In genomic region chr17:49723423-49723822, GRCh38 we compare ENCODE assay signal across 12 cellular contexts. TPM values are rescaled to one million over a fixed set of nuclear protein-coding genes. Genes with fewer than 3 reads are reported as not detected.
DNase-seq lines count a peak whose midpoint lies in the region; ATAC-seq lines count a peak whose summit lies in the region.
"Had no signal": no experiment of that assay in that cellular context is flagged by ENCODE, and none has a peak within 500 bp of the region (broad histone marks: within the 10 kb centered on the region; RNA-seq: fewer than 3 reads in every experiment).

No MANE protein-coding gene starts in this region.

- H3K36me3 Mint-ChIP-seq in CD8-positive, alpha-beta memory T cell = peaks cover 15 to 94% (median 15%) of the 10 kb centered on the region in 3 donors

- H3K27ac Mint-ChIP-seq in CD8-positive, alpha-beta memory T cell = peak overlapping the region in 6 of 8 donors; percentile 49 to 97 (median 84)
- H3K27ac Mint-ChIP-seq: HFFc6 had no signal

- POLR2A ChIA-PET in CD8-positive, alpha-beta memory T cell (lab: Charles Lee) = no interaction called here

- DNase-seq in CD8-positive, alpha-beta memory T cell = no peak
- DNase-seq in SJCRH30 (peak; percentile 95 to 96), left cardiac atrium (peak; percentile 55), retina (peak; percentile 32), midbrain (lab: John Stamatoyannopoulos, UW) (no peak), G401 (ENCODE audit: low spot score) (no peak), epidermal melanocyte (ENCODE audit: insufficient read length, low spot score) (no peak)
- DNase-seq: activated CD4-positive, CD25-positive, alpha-beta regulatory T cell; HFFc6; NCI-H526 treated with DMSO at 0.1 percent for 48 hours had no signal

- no peaks in the 10 kb centered on the region for H3K27me3 Mint-ChIP-seq in CD8-positive, alpha-beta memory T cell
- H3K27me3 Mint-ChIP-seq: progenitor cell of endocrine pancreas had no signal

- peak overlapping the region in 1 of 7 donors; percentile 1 for H3K4me3 Mint-ChIP-seq in CD8-positive, alpha-beta memory T cell
- H3K4me3 Mint-ChIP-seq: HFFc6 had no signal

- H3K4me1 ChIP-seq in CD8-positive, alpha-beta memory T cell (ENCODE audit: insufficient read depth, low read length) = peaks cover 22% of the 10 kb centered on the region
- peaks cover 34% of the 10 kb centered on the region for H3K4me1 ChIP-seq in SJCRH30

- peaks cover 60% of the 10 kb centered on the region for H3K36me3 ChIP-seq in CD8-positive, alpha-beta memory T cell (ENCODE audit: insufficient read depth, low read length)
- H3K36me3 ChIP-seq in SJCRH30 = no peaks in the 10 kb centered on the region

- CTCF ChIA-PET in CD8-positive, alpha-beta memory T cell (lab: Charles Lee) = interaction anchor here (1.1 to 5.5 kb wide), 2 partner anchors 8 to 153 kb away, joined by 3 to 22 read pairs; no protein-coding TSS in a partner anchor

- no peaks in the 10 kb centered on the region for H3K9me3 Mint-ChIP-seq in CD8-positive, alpha-beta memory T cell
- H3K9me3 Mint-ChIP-seq: HFFc6 had no signal

- in situ Hi-C loops in G401 (cut with HindIII; ENCODE audit: low sequenced_read_pairs) = no loop called here

- intact Hi-C loops in left cardiac atrium (cut with DNase I) = loop anchor here in 1 of 2 donors (5.0 kb wide), 1 partner anchor 34 kb away; no protein-coding TSS in a partner anchor

- no peaks in the 10 kb centered on the region for H3K9me3 ChIP-seq in CD8-positive, alpha-beta memory T cell (ENCODE audit: low read length)
- H3K9me3 ChIP-seq in SJCRH30 (replicated peaks) = no peaks in the 10 kb centered on the region

- H3K4me1 Mint-ChIP-seq in CD8-positive, alpha-beta memory T cell = peaks cover 37 to 66% (median 46%) of the 10 kb centered on the region in 3 donors

- H3K27ac ChIP-seq in CD8-positive, alpha-beta memory T cell (ENCODE audit: low read depth, low read length) = no peak overlapping the region
- H3K27ac ChIP-seq in SJCRH30 = peak overlapping the region; percentile 95

- H3K4me3 ChIP-seq in CD8-positive, alpha-beta memory T cell (ENCODE audit: low read length) = no peak overlapping the region
- H3K4me3 ChIP-seq in SJCRH30 = peak overlapping the region; percentile 38

- ATAC-seq in left cardiac atrium (peak; percentile 74 to 88), HG02588 (IDR thresholded peaks at IDR 0.05; ENCODE audit: unreplicated experiment) (no peak)

- H3K27me3 ChIP-seq in CD8-positive, alpha-beta memory T cell (ENCODE audit: insufficient read depth, low read length, poor library complexity, severe bottlenecking) = no peaks in the 10 kb centered on the region
- no peaks in the 10 kb centered on the region for H3K27me3 ChIP-seq in SJCRH30

RNA-seq across cellular contexts. Expression of gene SLC35B1, which starts 15.7 kb away (rescaled TPM):
- 10 to 100 TPM; 82.8 to 88.9 TPM for total RNA-seq in CD8-positive, alpha-beta memory T cell
- polyA plus RNA-seq in CD8-positive, alpha-beta memory T cell = 34.6 TPM
- 48.9 and 52.2 TPM in 2 replicates for total RNA-seq in SJCRH30 (2014; rRNA removed; shearing (Covaris generic))
- total RNA-seq in left cardiac atrium = 10 to 100 TPM; 48.8 to 78.8 TPM
- 65.5 and 66.2 TPM in 2 replicates for total RNA-seq in G401 (2014; rRNA removed; shearing (Covaris generic))

RNA-seq across cellular contexts. Expression of gene FAM117A, which starts 40.5 kb away (rescaled TPM):
- 10 to 100 TPM; 21.8 to 24.8 TPM for total RNA-seq in CD8-positive, alpha-beta memory T cell
- 85.0 TPM for polyA plus RNA-seq in CD8-positive, alpha-beta memory T cell
- total RNA-seq in SJCRH30 (2014; rRNA removed; shearing (Covaris generic)) = 9.2 and 10.1 TPM in 2 replicates
- total RNA-seq in left cardiac atrium = 10 to 100 TPM in 1 of 2 donors, 1 to 10 TPM in 1; 5.3 to 13.9 TPM
- total RNA-seq in G401 (2014; rRNA removed; shearing (Covaris generic)) = 13.0 and 16.4 TPM in 2 replicates

RNA-seq across cellular contexts. Expression of gene SPOP, which starts 45.5 kb away (rescaled TPM):
- total RNA-seq in CD8-positive, alpha-beta memory T cell = 10 to 100 TPM; 74.8 to 75.1 TPM
- polyA plus RNA-seq in CD8-positive, alpha-beta memory T cell = 101 TPM
- 31.3 and 33.0 TPM in 2 replicates for total RNA-seq in SJCRH30 (2014; rRNA removed; shearing (Covaris generic))
- total RNA-seq in left cardiac atrium = 10 to 100 TPM; 60.5 to 69.5 TPM
- total RNA-seq in G401 (2014; rRNA removed; shearing (Covaris generic)) = 158 and 200 TPM in 2 replicates

Comparison
In these comparisons a context has a peak if more than half of its experiments do, and no peak if none do; other contexts are left out.
1. DNase-seq: peak in SJCRH30 (2 of 2), left cardiac atrium (single experiment) and retina (single experiment); none in CD8-positive, alpha-beta memory T cell (0 of 5), midbrain (single experiment), G401 (single experiment) and epidermal melanocyte (single experiment).